Comparison of ENCODE assay signal across 9 cellular contexts in the genomic region with DNA sequence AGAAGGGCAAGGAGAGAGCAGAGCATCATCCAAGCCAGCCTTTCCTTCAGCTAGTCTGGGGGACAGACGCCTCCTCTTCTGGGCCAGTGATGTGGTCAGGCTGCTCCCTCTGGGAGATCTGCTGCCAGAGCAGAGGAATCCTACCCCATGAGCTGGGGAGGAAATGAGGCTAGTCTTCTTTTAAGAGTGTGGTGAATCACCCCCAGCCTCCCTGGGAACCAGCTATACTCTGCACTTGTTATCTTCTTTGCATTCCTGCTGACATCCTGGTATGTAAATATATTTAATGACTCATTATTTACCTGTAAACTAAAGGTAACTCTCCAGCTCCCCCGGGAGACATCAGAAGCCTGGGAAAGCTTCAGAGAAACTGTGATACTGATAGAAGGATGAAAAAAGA. TPM values are rescaled to one million over a fixed set of nuclear protein-coding genes. Genes with fewer than 3 reads are reported as not detected.
A peak's percentile ranks its signal among the peaks of the same experiment; 100 is the strongest.
DNase-seq lines count a peak whose midpoint lies in the region; ATAC-seq and TF ChIP-seq lines count a peak whose summit lies in the region.
"Had no signal": no experiment of that assay in that cellular context is flagged by ENCODE, and none has a peak within 500 bp of the region (broad histone marks: within the 10 kb centered on the region; RNA-seq: fewer than 3 reads in every experiment).

No MANE protein-coding gene starts in this region.

- DNase-seq in AG10803 (ENCODE audit: low read depth) (peak; percentile 53), GM23338 (ENCODE audit: low spot score) (peak; percentile 86), esophagus muscularis mucosa (ENCODE audit: extremely low spot score) (no peak), osteocyte (ENCODE audit: extremely low spot score, unreplicated experiment) (no peak)
- no peak for DNase-seq in activated CD8-positive, alpha-beta T cell treated with anti-CD3 and anti-CD28 coated beads for 36 hours
- DNase-seq: foreskin melanocyte had no signal

- peak overlapping the region; percentile 76 for H3K27ac Mint-ChIP-seq in GM23338
- H3K27ac Mint-ChIP-seq in activated CD8-positive, alpha-beta T cell treated with anti-CD3 and anti-CD28 coated beads for 36 hours: peak overlapping the region; percentile 47
- H3K27ac Mint-ChIP-seq in osteocyte (ENCODE audit: unreplicated experiment): no peak overlapping the region

- H3K9me2 ChIP-seq in GM23338 (ENCODE audit: insufficient read depth): no peaks in the 10 kb centered on the region

- H4K20me1 ChIP-seq in GM23338 (replicated peaks; ENCODE audit: insufficient read depth): no peaks in the 10 kb centered on the region

- H3K27me3 ChIP-seq in GM23338 (ENCODE audit: insufficient read depth): no peaks in the 10 kb centered on the region
- peaks cover 33% of the 10 kb centered on the region for H3K27me3 ChIP-seq in iPS-15b (ENCODE audit: control insufficient read depth, insufficient read depth, low read length)
- H3K27me3 ChIP-seq in esophagus muscularis mucosa: peaks cover 0 to 66% (median 8%) of the 10 kb centered on the region in 4 donors

- peak overlapping the region; percentile 40 for H3K4me2 ChIP-seq in GM23338

- TF ChIP-seq CTCF in AG10803 (conservative IDR thresholded peaks at IDR 0.05; ENCODE audit: low read length): no peak
- no peak for TF ChIP-seq CTCF in GM23338 (conservative IDR thresholded peaks at IDR 0.05; ENCODE audit: low read depth in 2 of 2)
- TF ChIP-seq CTCF in activated CD8-positive, alpha-beta T cell treated with anti-CD3 and anti-CD28 coated beads for 36 hours (IDR thresholded peaks at IDR 0.05): no peak
- TF ChIP-seq CTCF in esophagus muscularis mucosa (IDR thresholded peaks at IDR 0.05): no peak
- TF ChIP-seq CTCF in osteocyte (IDR thresholded peaks at IDR 0.05): no peak

- WGBS in esophagus muscularis mucosa: 13% methylated on average over 2 of the region's 2 CpGs

- H3K79me2 ChIP-seq in GM23338 (replicated peaks; ENCODE audit: insufficient read depth): no peaks in the 10 kb centered on the region

- CTCF ChIA-PET in activated CD8-positive, alpha-beta T cell treated with anti-CD3 and anti-CD28 coated beads for 36 hours (lab: Charles Lee): interaction anchor here (1.0 to 8.6 kb wide), 22 partner anchors 9 to 510 kb away, joined by 3 to 117 read pairs (median 6); no protein-coding TSS in a partner anchor

- no peaks in the 10 kb centered on the region for H3K9me3 ChIP-seq in iPS-15b (ENCODE audit: control insufficient read depth, insufficient read depth, low read length)
- H3K9me3 ChIP-seq in esophagus muscularis mucosa: no peaks in the 10 kb centered on the region

- H3K27ac ChIP-seq in GM23338 (ENCODE audit: low read depth): peak overlapping the region; percentile 81
- no peak overlapping the region for H3K27ac ChIP-seq in esophagus muscularis mucosa (replicated peaks in 1 of 4)

- H3K9me3 Mint-ChIP-seq in GM23338 (no peaks in the 10 kb centered on the region), osteocyte (ENCODE audit: unreplicated experiment) (no peaks in the 10 kb centered on the region)
- H3K9me3 Mint-ChIP-seq in activated CD8-positive, alpha-beta T cell treated with anti-CD3 and anti-CD28 coated beads for 36 hours: no peaks in the 10 kb centered on the region

- POLR2A ChIA-PET in activated CD8-positive, alpha-beta T cell treated with anti-CD3 and anti-CD28 coated beads for 36 hours (lab: Charles Lee): interaction anchor here (1.1 to 25.3 kb wide), 3 partner anchors 8 to 278 kb away, joined by 3 to 1391 read pairs (median 4); no protein-coding TSS in a partner anchor

- ATAC-seq in GM23338 (peak; percentile 91), GM18517 (IDR thresholded peaks at IDR 0.05; ENCODE audit: unreplicated experiment) (no peak), HG03135 (IDR thresholded peaks at IDR 0.05; ENCODE audit: unreplicated experiment) (no peak)
- ATAC-seq in activated CD8-positive, alpha-beta T cell treated with anti-CD3 and anti-CD28 coated beads for 36 hours: no peak

- H3K36me3 Mint-ChIP-seq in GM23338 (ENCODE audit: low read depth) (no peaks in the 10 kb centered on the region), osteocyte (ENCODE audit: unreplicated experiment) (no peaks in the 10 kb centered on the region)
- no peaks in the 10 kb centered on the region for H3K36me3 Mint-ChIP-seq in activated CD8-positive, alpha-beta T cell treated with anti-CD3 and anti-CD28 coated beads for 36 hours (ENCODE audit: low read depth)

- H3K4me1 Mint-ChIP-seq in GM23338 (peaks cover 59% of the 10 kb centered on the region), osteocyte (ENCODE audit: unreplicated experiment) (no peaks in the 10 kb centered on the region)
- H3K4me1 Mint-ChIP-seq in activated CD8-positive, alpha-beta T cell treated with anti-CD3 and anti-CD28 coated beads for 36 hours (ENCODE audit: low read depth): peaks cover 52% of the 10 kb centered on the region

- no peak overlapping the region for H3K9ac ChIP-seq in iPS-15b (ENCODE audit: low read depth, low read length)

- no peak for TF ChIP-seq EP300 in esophagus muscularis mucosa (IDR thresholded peaks at IDR 0.05)

- H3K36me3 ChIP-seq in GM23338 (ENCODE audit: insufficient read depth) (no peaks in the 10 kb centered on the region), iPS-15b (ENCODE audit: control insufficient read depth, insufficient read depth, low read length) (no peaks in the 10 kb centered on the region), esophagus muscularis mucosa (no peaks in the 10 kb centered on the region)

- H3K4me1 ChIP-seq in GM23338 (ENCODE audit: insufficient read depth) (peaks cover 50% of the 10 kb centered on the region), iPS-15b (ENCODE audit: control insufficient read depth, insufficient read depth, low read length) (peaks cover 18% of the 10 kb centered on the region), esophagus muscularis mucosa (no peaks in the 10 kb centered on the region)

- peak overlapping the region; percentile 38 for H3K4me3 Mint-ChIP-seq in GM23338
- H3K4me3 Mint-ChIP-seq in activated CD8-positive, alpha-beta T cell treated with anti-CD3 and anti-CD28 coated beads for 36 hours: peak overlapping the region; percentile 31
- H3K4me3 Mint-ChIP-seq in osteocyte (ENCODE audit: unreplicated experiment): no peak overlapping the region

- no peak for TF ChIP-seq POLR2A in esophagus muscularis mucosa (IDR thresholded peaks at IDR 0.05; ENCODE audit: low read depth)

- H3K27me3 Mint-ChIP-seq in GM23338 (ENCODE audit: insufficient read depth, low read depth, poor library complexity): peaks cover 10% of the 10 kb centered on the region
- H3K27me3 Mint-ChIP-seq in activated CD8-positive, alpha-beta T cell treated with anti-CD3 and anti-CD28 coated beads for 36 hours: no peaks in the 10 kb centered on the region
- H3K27me3 Mint-ChIP-seq in osteocyte (ENCODE audit: unreplicated experiment): peaks cover 40% of the 10 kb centered on the region

- intact Hi-C loops in activated CD8-positive, alpha-beta T cell treated with anti-CD3 and anti-CD28 coated beads for 36 hours (cut with micrococcal nuclease): loop anchor here (5.0 kb wide), 1 partner anchor 491 kb away; no protein-coding TSS in a partner anchor
- intact Hi-C loops in esophagus muscularis mucosa (cut with DNase I): no loop called here

- no peak overlapping the region for H2AFZ ChIP-seq in GM23338

- no peak overlapping the region for H3K4me3 ChIP-seq in AG10803 (ENCODE audit: low read length)
- H3K4me3 ChIP-seq in GM23338: peak overlapping the region; percentile 11; the same call in 1 of the 2 replicates
- H3K4me3 ChIP-seq in iPS-15b (ENCODE audit: low read depth, low read length): peak overlapping the region; percentile 11
- H3K4me3 ChIP-seq in esophagus muscularis mucosa: no peak overlapping the region

- H3F3A ChIP-seq in GM23338 (replicated peaks; ENCODE audit: low read depth): no peaks in the 10 kb centered on the region

RNA-seq across cellular contexts. Expression of gene EPHB6, which starts 41.6 kb away (rescaled TPM):
- 18.1 and 20.8 TPM in 2 replicates for total RNA-seq in GM23338 (2014; rRNA removed; shearing (Covaris generic))
- 27.5 and 33.2 TPM in 2 replicates for polyA plus RNA-seq in GM23338 (2016; fragmentation: Nextera tagmentation; extraction: Ambion mirVana)
- total RNA-seq in activated CD8-positive, alpha-beta T cell treated with anti-CD3 and anti-CD28 coated beads for 36 hours: 1 to 10 TPM; 3.5 to 5.5 TPM
- total RNA-seq in esophagus muscularis mucosa (10 to 100 TPM in 1 of 4 donors, 1 to 10 TPM in 3; 3.3 to 10.5 (median 5.5) TPM), osteocyte (13.7 and 14.7 TPM in 2 replicates)

RNA-seq across cellular contexts. Expression of gene PRSS2, which starts 42.5 kb away (rescaled TPM):
- not detected in 2 replicates for total RNA-seq in GM23338 (2014; rRNA removed; shearing (Covaris generic))
- not detected in 2 replicates for polyA plus RNA-seq in GM23338 (2016; fragmentation: Nextera tagmentation; extraction: Ambion mirVana)
- total RNA-seq in activated CD8-positive, alpha-beta T cell treated with anti-CD3 and anti-CD28 coated beads for 36 hours: not detected
- total RNA-seq in esophagus muscularis mucosa: under 1 TPM in 1 of 4 donors, not detected in 3; 0.39 TPM
- total RNA-seq in osteocyte: not detected in 2 replicates

Comparison
In these comparisons a context has a peak if more than half of its experiments do, and no peak if none do; other contexts are left out.
1. DNase-seq: peak in AG10803 (single experiment) and GM23338 (single experiment); none in activated CD8-positive, alpha-beta T cell treated with anti-CD3 and anti-CD28 coated beads for 36 hours (single experiment), esophagus muscularis mucosa (single experiment) and osteocyte (single experiment).
2. H3K4me3 ChIP-seq: peak in GM23338 (single experiment) and iPS-15b (single experiment); none in AG10803 (single experiment) and esophagus muscularis mucosa (0 of 4).